In the genomic region with DNA sequence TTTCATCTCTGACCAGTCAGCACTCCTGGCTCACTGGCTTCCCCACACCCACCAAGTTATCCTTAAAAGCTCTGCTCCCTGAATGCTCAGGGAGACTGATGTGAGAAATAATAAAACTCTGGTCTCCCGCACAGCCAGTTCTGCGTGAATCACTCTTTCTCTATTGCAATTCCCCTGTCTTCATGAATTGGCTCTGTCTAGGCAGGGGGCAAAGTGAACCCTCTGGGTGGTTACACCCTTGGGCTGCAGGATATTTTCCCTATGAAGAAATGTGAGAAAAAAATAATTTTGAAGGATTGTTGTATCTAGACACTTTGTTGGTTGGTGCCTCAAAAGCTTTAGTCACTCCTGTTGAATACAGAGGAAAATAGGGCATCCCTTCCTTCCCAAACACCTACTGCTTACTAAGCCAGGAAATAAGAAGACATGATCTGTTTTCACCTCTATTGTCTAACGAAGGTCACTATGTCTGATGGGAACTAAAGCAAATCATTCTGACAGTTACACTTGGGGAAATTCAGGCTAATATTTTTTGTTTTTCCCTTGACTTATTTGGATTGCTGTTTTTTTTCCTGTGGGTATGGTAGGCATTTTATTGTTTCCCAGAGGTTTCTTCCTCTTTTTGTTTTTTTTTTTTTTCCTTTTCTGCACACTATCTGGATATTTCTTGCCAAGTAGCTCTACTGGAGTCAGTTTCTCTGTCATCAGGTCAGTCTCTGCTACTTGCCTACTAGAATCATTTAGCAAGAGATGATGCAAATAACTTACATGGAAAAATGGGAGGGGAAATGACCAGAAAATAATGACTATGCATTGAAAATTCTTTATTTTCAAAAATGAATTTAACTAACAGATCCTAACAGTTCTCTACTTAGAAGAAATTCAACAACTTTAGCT, we compare ENCODE assay signal across 18 cellular contexts. TPM values are rescaled to one million over a fixed set of nuclear protein-coding genes. Genes with fewer than 3 reads are reported as not detected.
A peak's percentile ranks its signal among the peaks of the same experiment; 100 is the strongest.
DNase-seq lines count a peak whose midpoint lies in the region; ATAC-seq, FAIRE-seq and TF ChIP-seq lines count a peak whose summit lies in the region.
"Had no signal": no experiment of that assay in that cellular context is flagged by ENCODE, and none has a peak within 500 bp of the region (broad histone marks: within the 10 kb centered on the region; RNA-seq: fewer than 3 reads in every experiment).

No MANE protein-coding gene starts in this region.

- ATAC-seq in HepG2 (no peak), upper lobe of right lung (no peak), HG03045 (IDR thresholded peaks at IDR 0.05; ENCODE audit: unreplicated experiment) (no peak), GM21737 (IDR thresholded peaks at IDR 0.05; ENCODE audit: unreplicated experiment) (no peak)
- ATAC-seq: activated CD4-positive, CD25-positive, alpha-beta regulatory T cell treated with anti-CD3 and anti-CD28 coated beads, Interleukin-2, amount 50 U/mL, for 24 hours; gastrocnemius medialis had no signal

- FAIRE-seq in HepG2 (lab: Jason Lieb, UNC) (no peak), keratinocyte (lab: Jason Lieb, UNC) (peak; percentile 43)
- FAIRE-seq: H54, RCC 7860 had no signal

- H3K4me1 ChIP-seq in liver (ENCODE audit: control insufficient read depth in 4 of 4, insufficient read depth in 4 of 4, low read length in 3 of 4): peaks cover 0 to 23% (median 8%) of the 10 kb centered on the region in 4 donors
- peaks cover 43% of the 10 kb centered on the region for H3K4me1 ChIP-seq in HepG2 (ENCODE audit: insufficient read depth, low read length)
- H3K4me1 ChIP-seq in keratinocyte (ENCODE audit: control insufficient read depth, extremely low read depth, insufficient read depth, low read length): peaks cover 20% of the 10 kb centered on the region
- H3K4me1 ChIP-seq in upper lobe of right lung: peaks cover 17% of the 10 kb centered on the region
- H3K4me1 ChIP-seq: BLaER1 had no signal

- no peaks in the 10 kb centered on the region for H4K20me1 ChIP-seq in HepG2 (ENCODE audit: insufficient read depth, low read length)
- H4K20me1 ChIP-seq in keratinocyte (ENCODE audit: control insufficient read depth, extremely low read depth, insufficient read depth, low read length): no peaks in the 10 kb centered on the region
- H4K20me1 ChIP-seq: BLaER1 had no signal

- TF ChIP-seq RAD21 in liver (IDR thresholded peaks at IDR 0.05) (no peak), HepG2 (CRISPR knock-in tag; IDR thresholded peaks at IDR 0.05) (no peak)

- H3K4me3 ChIP-seq in liver (ENCODE audit: low read depth in 1 of 3, low read length in 3 of 3): no peak overlapping the region
- no peak overlapping the region for H3K4me3 ChIP-seq in HepG2 (replicated peaks in 1 of 3; ENCODE audit: insufficient read depth in 1 of 3, low read depth in 2 of 3, low read length in 3 of 3)
- no peak overlapping the region for H3K4me3 ChIP-seq in keratinocyte (ENCODE audit: control insufficient read depth in 2 of 3, extremely low read depth in 1 of 3, insufficient read depth in 2 of 3, low read depth in 1 of 3, low read length in 3 of 3)
- no peak overlapping the region for H3K4me3 ChIP-seq in upper lobe of right lung
- H3K4me3 ChIP-seq: BLaER1, gastrocnemius medialis had no signal

- no peaks in the 10 kb centered on the region for H3K9me3 ChIP-seq in liver (ENCODE audit: control insufficient read depth in 4 of 4, low read length in 3 of 4)
- H3K9me3 ChIP-seq in HepG2 (ENCODE audit: low read length): peaks cover 6% of the 10 kb centered on the region; the same call in 1 of the 2 replicates
- H3K9me3 ChIP-seq in keratinocyte (ENCODE audit: control insufficient read depth, low read depth, low read length): no peaks in the 10 kb centered on the region
- H3K9me3 ChIP-seq in upper lobe of right lung: no peaks in the 10 kb centered on the region
- H3K9me3 ChIP-seq: BLaER1, gastrocnemius medialis had no signal

- no TSS peak for BruUV-seq in HepG2 (replicated peaks; lab: Mats Ljungman, UMichigan)

- DNase-seq in HepG2 (ENCODE audit: low spot score) (no peak), keratinocyte (ENCODE audit: low read depth, low spot score) (no peak), upper lobe of right lung (no peak)
- DNase-seq: DMS79 treated with DMSO at 0.1 percent for 48 hours; effector memory CD4-positive, alpha-beta T cell; gastrocnemius medialis; mesendoderm; NCI-H2081; NCI-H526 treated with DMSO at 0.1 percent for 48 hours; stimulated activated naive CD4-positive, alpha-beta T cell had no signal

- intact Hi-C loops in HepG2 (cut with micrococcal nuclease; ENCODE audit: unreplicated experiment) (no loop called here), upper lobe of right lung (cut with DNase I) (no loop called here)

- H2AFZ ChIP-seq in HepG2 (ENCODE audit: low read length) (no peak overlapping the region), keratinocyte (ENCODE audit: control insufficient read depth, low read length) (no peak overlapping the region)

- H3K4me2 ChIP-seq in HepG2 (ENCODE audit: low read depth, low read length) (no peak overlapping the region), keratinocyte (ENCODE audit: control insufficient read depth, extremely low read depth, insufficient read depth, low read depth, low read length) (no peak overlapping the region)
- H3K4me2 ChIP-seq: BLaER1 had no signal

- H3K27ac ChIP-seq in liver (ENCODE audit: low read depth in 1 of 2, low read length in 2 of 2) (peak overlapping the region; percentile 13 to 45), HepG2 (ENCODE audit: extremely low read length, insufficient read depth, low read length) (no peak overlapping the region), VCaP (peak overlapping the region; percentile 97), keratinocyte (ENCODE audit: control insufficient read depth, insufficient read depth, low read length) (no peak overlapping the region), upper lobe of right lung (peak overlapping the region; percentile 58)
- H3K27ac ChIP-seq: BLaER1, gastrocnemius medialis had no signal

- H3K79me2 ChIP-seq in HepG2 (ENCODE audit: insufficient read depth, low read length) (no peaks in the 10 kb centered on the region), keratinocyte (ENCODE audit: control insufficient read depth, insufficient read depth, low read length) (no peaks in the 10 kb centered on the region)

- H3K9ac ChIP-seq in liver (ENCODE audit: low read depth in 1 of 2, low read length in 2 of 2): no peak overlapping the region
- no peak overlapping the region for H3K9ac ChIP-seq in HepG2 (ENCODE audit: insufficient read depth, low read depth, low read length)
- H3K9ac ChIP-seq in keratinocyte (ENCODE audit: control insufficient read depth, extremely low read depth, insufficient read depth, low read length): no peak overlapping the region
- H3K9ac ChIP-seq: BLaER1 had no signal

- 87% methylated on average over 3 of the region's 3 CpGs for WGBS in liver
- 73% methylated on average over 3 of the region's 3 CpGs for whole genome bisulfite sequencing in HepG2 (ENCODE audit: low lambda C conversion rate)

- TF ChIP-seq EP300 in HepG2 (IDR thresholded peaks at IDR 0.05; ENCODE audit: low read depth in 2 of 2, low read length in 2 of 2) (no peak), HepG2 (CRISPR knock-in tag; IDR thresholded peaks at IDR 0.05; ENCODE audit: borderline replicate concordance) (no peak)

- H3K27me3 ChIP-seq in liver (ENCODE audit: control insufficient read depth in 4 of 4, insufficient read depth in 4 of 4, low read length in 3 of 4) (no peaks in the 10 kb centered on the region), HepG2 (ENCODE audit: control insufficient read depth in 1 of 2, insufficient read depth in 2 of 2, low read length in 2 of 2) (no peaks in the 10 kb centered on the region), keratinocyte (ENCODE audit: control insufficient read depth, extremely low read depth, insufficient read depth, low read length) (no peaks in the 10 kb centered on the region), upper lobe of right lung (no peaks in the 10 kb centered on the region)
- H3K27me3 ChIP-seq: BLaER1, gastrocnemius medialis had no signal

- H3K36me3 ChIP-seq in liver (ENCODE audit: control insufficient read depth in 4 of 4, insufficient read depth in 3 of 4, low read depth in 1 of 4, low read length in 3 of 4) (no peaks in the 10 kb centered on the region), HepG2 (replicated peaks in 1 of 2; ENCODE audit: control insufficient read depth in 1 of 2, insufficient read depth in 2 of 2, low read length in 2 of 2) (no peaks in the 10 kb centered on the region), keratinocyte (ENCODE audit: control insufficient read depth in 2 of 2, extremely low read depth in 1 of 2, insufficient read depth in 2 of 2, low read length in 2 of 2) (no peaks in the 10 kb centered on the region), upper lobe of right lung (no peaks in the 10 kb centered on the region)
- H3K36me3 ChIP-seq: BLaER1, gastrocnemius medialis had no signal

- TF ChIP-seq POLR2A in HepG2 (IDR thresholded peaks at IDR 0.05; ENCODE audit: insufficient read depth in 1 of 2, low read depth in 2 of 2, low read length in 2 of 2): no peak

- POLR2A ChIA-PET in HepG2 (lab: Yijun Ruan, JAX): interaction anchor here (1.0 kb wide), 1 partner anchor 15 kb away, joined by 3 read pairs; the partner anchor contains the start of gene TNFSF10

- no peaks in the 10 kb centered on the region for H3K9me1 ChIP-seq in keratinocyte (ENCODE audit: control insufficient read depth, extremely low read depth, insufficient read depth, low read length)

- in situ Hi-C loops in HepG2 (cut with HindIII; ENCODE audit: extremely low pct_ligation_motif_present, low pct_unique_long_range_greater_than_20kb): no loop called here

- dilution Hi-C loops in keratinocyte (cut with MboI; ENCODE audit: extremely low pct_ligation_motif_present, low sequenced_read_pairs): no loop called here

- CTCF ChIA-PET in HepG2 (lab: Yijun Ruan, JAX; ENCODE audit: low intra/inter-chr PET ratio, low total read pairs): no interaction called here

- TF ChIP-seq CTCF in liver (IDR thresholded peaks at IDR 0.05; ENCODE audit: low read depth, low read length, missing input control) (no peak), HepG2 (CRISPR knock-in tag; IDR thresholded peaks at IDR 0.05) (no peak), VCaP (conservative IDR thresholded peaks at IDR 0.05) (no peak), keratinocyte (optimal IDR thresholded peaks at IDR 0.05 in 1 of 3, IDR thresholded peaks at IDR 0.05 in 1 of 3, conservative IDR thresholded peaks at IDR 0.05 in 1 of 3; ENCODE audit: extremely low read depth in 1 of 3, insufficient read depth in 2 of 3, low read length in 3 of 3) (no peak), upper lobe of right lung (IDR thresholded peaks at IDR 0.05) (no peak)

RNA-seq across cellular contexts. Expression of gene TNFSF10, which starts 15.4 kb away (rescaled TPM):
- total RNA-seq in liver: 10 to 100 TPM; 55.4 to 67.1 TPM
- polyA plus RNA-seq in liver: 10 to 100 TPM; 16.2 to 19.5 TPM
- 5.3 and 8.4 TPM in 2 replicates for total RNA-seq in HepG2 (2016; rRNA removed; fragmentation: Illumina TruSeq; extraction: Trizol)
- 1.4 and 1.9 TPM in 2 replicates for total RNA-seq in HepG2 (2016; cell fraction: cytosol; rRNA removed; fragmentation: Illumina TruSeq; extraction: Trizol; ENCODE audit: low read depth)
- total RNA-seq in HepG2 (2016; cell fraction: insoluble cytoplasmic fraction; rRNA removed; fragmentation: Illumina TruSeq; extraction: Trizol): 6.3 and 9.1 TPM in 2 replicates
- total RNA-seq in HepG2 (2016; cell fraction: membrane; rRNA removed; fragmentation: Illumina TruSeq; extraction: Trizol): 2.8 and 4.1 TPM in 2 replicates
- 6.0 and 7.6 TPM in 2 replicates for total RNA-seq in HepG2 (2016; cell fraction: nucleus; rRNA removed; fragmentation: Illumina TruSeq; extraction: Trizol)
- 9.9 and 20.3 TPM in 2 replicates for polyA plus RNA-seq in HepG2 (2011; rRNA removed)
- 7.7 and 20.5 TPM in 2 replicates for polyA plus RNA-seq in HepG2 (2011; cell fraction: cytosol; rRNA removed)
- 1.8 and 3.8 TPM in 2 replicates for polyA plus RNA-seq in HepG2 (2011; cell fraction: nucleus; rRNA removed)
- 30.8 and 49.4 TPM in 2 replicates for polyA plus RNA-seq in HepG2 (2012)
- 1.2 and 1.3 TPM in 2 replicates for polyA plus RNA-seq in HepG2 (2016; cell fraction: cytosol; fragmentation: Illumina TruSeq; extraction: Trizol; ENCODE audit: low read depth)
- polyA plus RNA-seq in HepG2 (2016; cell fraction: insoluble cytoplasmic fraction; fragmentation: Illumina TruSeq; extraction: Trizol; ENCODE audit: low read depth): 5.5 and 5.7 TPM in 2 replicates
- polyA plus RNA-seq in HepG2 (2016; cell fraction: membrane; fragmentation: Illumina TruSeq; extraction: Trizol; ENCODE audit: low read depth): 1.5 and 2.5 TPM in 2 replicates
- polyA plus RNA-seq in HepG2 (2016; cell fraction: nucleus; fragmentation: Illumina TruSeq; extraction: Trizol; ENCODE audit: insufficient read depth, low read depth): 9.4 and 10.5 TPM in 2 replicates
- 1.5 and 11.8 TPM in 2 replicates for polyA minus RNA-seq in HepG2 (2011; rRNA and poly(A)+ RNA removed; ENCODE audit: low replicate concordance)
- polyA minus RNA-seq in HepG2 (2011; cell fraction: cytosol; rRNA and poly(A)+ RNA removed): 2.1 and 6.0 TPM in 2 replicates
- 5.4 and 9.8 TPM in 2 replicates for polyA minus RNA-seq in HepG2 (2011; cell fraction: nucleus; rRNA and poly(A)+ RNA removed)
- 21.7 to 47.2 TPM (median 22.2 TPM) in 3 replicates for polyA plus RNA-seq in keratinocyte
- 30.2 TPM for polyA plus RNA-seq in keratinocyte (2011; ENCODE audit: low read depth)
- 8.4 and 14.6 TPM in 2 replicates for polyA plus RNA-seq in keratinocyte (2011; cell fraction: cytosol; rRNA removed)
- 39.4 and 45.3 TPM in 2 replicates for polyA plus RNA-seq in keratinocyte (2011; cell fraction: nucleus; rRNA removed)
- 18.6 and 28.6 TPM in 2 replicates for polyA plus RNA-seq in keratinocyte (2012; ENCODE audit: low replicate concordance)
- polyA minus RNA-seq in keratinocyte: 17.3 to 42.2 TPM (median 17.9 TPM) in 3 replicates
- polyA minus RNA-seq in keratinocyte (2011; cell fraction: cytosol; rRNA and poly(A)+ RNA removed): 4.6 TPM
- polyA minus RNA-seq in keratinocyte (2011; cell fraction: nucleus; rRNA and poly(A)+ RNA removed): 27.8 and 41.7 TPM in 2 replicates
- 140 TPM for total RNA-seq in upper lobe of right lung

Comparison
In these comparisons a context has a peak if more than half of its experiments do, and no peak if none do; other contexts are left out.
1. H3K27ac ChIP-seq: peak in liver (2 of 2), VCaP (single experiment) and upper lobe of right lung (single experiment); none in HepG2 (single experiment) and keratinocyte (single experiment).